Comparison of ENCODE assay signal across 8 cellular contexts in the genomic region with DNA sequence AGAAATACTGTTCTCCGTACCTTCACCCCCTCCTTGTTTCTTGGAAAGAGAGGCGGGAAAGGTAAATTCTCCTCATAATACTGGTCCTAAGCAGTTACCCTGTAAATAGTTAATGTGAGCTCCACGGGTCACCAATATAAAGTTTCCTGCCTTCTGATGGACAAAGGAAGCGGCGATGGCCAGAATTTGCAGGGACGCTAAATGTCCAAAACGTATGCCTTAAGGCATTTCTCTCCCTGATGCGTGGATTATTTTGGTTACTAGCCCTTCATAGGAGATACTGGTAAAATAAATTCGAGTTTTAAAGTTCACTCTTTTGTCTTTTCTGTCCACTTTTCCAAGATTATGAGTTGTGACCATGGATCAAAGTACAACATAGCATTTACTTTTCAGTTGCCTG. TPM values are rescaled to one million over a fixed set of nuclear protein-coding genes. Genes with fewer than 3 reads are reported as not detected.
A peak's percentile ranks its signal among the peaks of the same experiment; 100 is the strongest.
DNase-seq lines count a peak whose midpoint lies in the region; ATAC-seq and TF ChIP-seq lines count a peak whose summit lies in the region.

No MANE protein-coding gene starts in this region.

- no peaks in the 10 kb centered on the region for H3K36me3 Mint-ChIP-seq in stimulated activated naive CD8-positive, alpha-beta T cell treated with anti-CD3 and anti-CD28 coated beads, Interleukin-15, Interleukin-2, amounts not matched to agents 100 ng/mL and 50 ng/mL, for 24 hours (ENCODE audit: low read depth)

- no peak overlapping the region for H3K27ac Mint-ChIP-seq in stimulated activated naive CD8-positive, alpha-beta T cell treated with anti-CD3 and anti-CD28 coated beads, Interleukin-15, Interleukin-2, amounts not matched to agents 100 ng/mL and 50 ng/mL, for 24 hours

- intact Hi-C loops in colonic mucosa (cut with DNase I), result loop anchor here (10.0 kb wide), 1 partner anchor 196 kb away; no protein-coding TSS in a partner anchor

- H3K27ac ChIP-seq in colonic mucosa, result peak overlapping the region; percentile 75
- H3K27ac ChIP-seq in mucosa of rectum (ENCODE audit: low read depth in 2 of 2, low read length in 2 of 2), result peak overlapping the region; percentile 71 to 83

- no peaks in the 10 kb centered on the region for H3K9me3 Mint-ChIP-seq in stimulated activated naive CD8-positive, alpha-beta T cell treated with anti-CD3 and anti-CD28 coated beads, Interleukin-15, Interleukin-2, amounts not matched to agents 100 ng/mL and 50 ng/mL, for 24 hours

- H3K9me3 ChIP-seq in colonic mucosa (no peaks in the 10 kb centered on the region), mucosa of rectum (ENCODE audit: control insufficient read depth in 2 of 2, low read length in 2 of 2) (no peaks in the 10 kb centered on the region)

- DNase-seq in stimulated activated naive CD8-positive, alpha-beta T cell treated with anti-CD3 and anti-CD28 coated beads, Interleukin-15, Interleukin-2, amounts not matched to agents 100 U/mL and 50 U/mL, for 24 hours, result no peak
- DNase-seq in colonic mucosa, result no peak
- no peak for DNase-seq in activated gamma-delta T cell (lab: John Stamatoyannopoulos, UW)
- DNase-seq in Kasumi-1 (lab: John Stamatoyannopoulos, UW), result no peak
- no peak for DNase-seq in NCI-H1694 (lab: John Stamatoyannopoulos, UW)
- no peak for DNase-seq in activated effector memory CD4-positive, alpha-beta T cell treated with anti-CD3 and anti-CD28 coated beads, Interleukin-2, amount 50 U/mL, for 16 hours

- H3K4me3 Mint-ChIP-seq in stimulated activated naive CD8-positive, alpha-beta T cell treated with anti-CD3 and anti-CD28 coated beads, Interleukin-15, Interleukin-2, amounts not matched to agents 100 ng/mL and 50 ng/mL, for 24 hours, result peak overlapping the region; percentile 85

- H3K4me1 ChIP-seq in colonic mucosa (no peaks in the 10 kb centered on the region), mucosa of rectum (ENCODE audit: control insufficient read depth in 2 of 2, insufficient read depth in 2 of 2, low read length in 2 of 2) (peaks cover 0 to 4% of the 10 kb centered on the region in 2 donors)

- peaks cover 59% of the 10 kb centered on the region for H3K27me3 Mint-ChIP-seq in stimulated activated naive CD8-positive, alpha-beta T cell treated with anti-CD3 and anti-CD28 coated beads, Interleukin-15, Interleukin-2, amounts not matched to agents 100 ng/mL and 50 ng/mL, for 24 hours

- peaks cover 20% of the 10 kb centered on the region for H3K4me1 Mint-ChIP-seq in stimulated activated naive CD8-positive, alpha-beta T cell treated with anti-CD3 and anti-CD28 coated beads, Interleukin-15, Interleukin-2, amounts not matched to agents 100 ng/mL and 50 ng/mL, for 24 hours (ENCODE audit: low read depth)

- peak overlapping the region; percentile 51 for H3K4me3 ChIP-seq in colonic mucosa
- H3K4me3 ChIP-seq in mucosa of rectum (ENCODE audit: low read length in 2 of 2), result peak overlapping the region; percentile 71 to 77

- ATAC-seq in stimulated activated naive CD8-positive, alpha-beta T cell treated with anti-CD3 and anti-CD28 coated beads, Interleukin-15, Interleukin-2, amounts not matched to agents 100 U/mL and 50 U/mL, for 24 hours, result no peak

- H3K36me3 ChIP-seq in colonic mucosa, result no peaks in the 10 kb centered on the region
- no peaks in the 10 kb centered on the region for H3K36me3 ChIP-seq in mucosa of rectum (ENCODE audit: control insufficient read depth in 2 of 2, insufficient read depth in 2 of 2, low read length in 2 of 2)

- H3K27me3 ChIP-seq in colonic mucosa (no peaks in the 10 kb centered on the region), mucosa of rectum (ENCODE audit: control insufficient read depth in 2 of 2, insufficient read depth in 2 of 2, low read length in 2 of 2) (no peaks in the 10 kb centered on the region)

- TF ChIP-seq CTCF in colonic mucosa (IDR thresholded peaks at IDR 0.05), result no peak

- H3K9ac ChIP-seq in colonic mucosa (ENCODE audit: low read depth in 2 of 2, low read length in 2 of 2) (peak overlapping the region; percentile 50 to 55), mucosa of rectum (ENCODE audit: low read depth in 1 of 2, low read length in 2 of 2) (peak overlapping the region; percentile 61 to 78)

RNA-seq across cellular contexts. Expression of a gene that starts 0.9 kb away (rescaled TPM):
- 10 to 100 TPM in 1 of 2 donors, under 1 TPM in 1; 0.57 to 14.9 TPM for total RNA-seq in colonic mucosa
